Comparison of ENCODE assay signal across 9 cellular contexts in genomic region chr5:40383719-40384651, GRCh38.
DNase-seq lines count a peak whose midpoint lies in the region; ATAC-seq, FAIRE-seq and TF ChIP-seq lines count a peak whose summit lies in the region.
"Had no signal": no experiment of that assay in that cellular context is flagged by ENCODE, and none has a peak within 500 bp of the region (broad histone marks: within the 10 kb centered on the region; RNA-seq: fewer than 3 reads in every experiment).

No MANE protein-coding gene starts in this region.

- H3K27me3 Mint-ChIP-seq in astrocyte (ENCODE audit: low read depth, unreplicated experiment) = no peaks in the 10 kb centered on the region

- H3K27ac Mint-ChIP-seq in astrocyte (ENCODE audit: unreplicated experiment) = peak overlapping the region; percentile 82
- H3K27ac Mint-ChIP-seq in stimulated activated effector memory CD8-positive, alpha-beta T cell treated with anti-CD3 and anti-CD28 coated beads, Interleukin-12 subunit alpha, Interleukin-12 subunit beta, amount 100 ng/mL, for 72 hours = peak overlapping the region; percentile 79

- H3K36me3 Mint-ChIP-seq in astrocyte (ENCODE audit: low read depth, unreplicated experiment) = no peaks in the 10 kb centered on the region
- H3K36me3 Mint-ChIP-seq in stimulated activated effector memory CD8-positive, alpha-beta T cell treated with anti-CD3 and anti-CD28 coated beads, Interleukin-12 subunit alpha, Interleukin-12 subunit beta, amount 100 ng/mL, for 72 hours = no peaks in the 10 kb centered on the region

- H3K4me2 ChIP-seq in astrocyte (ENCODE audit: low read length) = peak overlapping the region; percentile 9

- H3K9me3 ChIP-seq in astrocyte (ENCODE audit: insufficient read depth, low read depth, low read length) = no peaks in the 10 kb centered on the region
- peaks cover 0 to 7% (median 0%) of the 10 kb centered on the region in 11 donors for H3K9me3 ChIP-seq in heart right ventricle

- no peaks in the 10 kb centered on the region for H3K79me2 ChIP-seq in astrocyte (ENCODE audit: insufficient read depth, low read length)

- H3K4me1 Mint-ChIP-seq in astrocyte (ENCODE audit: low read depth, unreplicated experiment) = peaks cover 51% of the 10 kb centered on the region
- H3K4me1 Mint-ChIP-seq in stimulated activated effector memory CD8-positive, alpha-beta T cell treated with anti-CD3 and anti-CD28 coated beads, Interleukin-12 subunit alpha, Interleukin-12 subunit beta, amount 100 ng/mL, for 72 hours = peaks cover 75% of the 10 kb centered on the region

- no peaks in the 10 kb centered on the region for H3K36me3 ChIP-seq in astrocyte (ENCODE audit: insufficient read depth, low read length)
- no peaks in the 10 kb centered on the region for H3K36me3 ChIP-seq in heart right ventricle

- H4K20me1 ChIP-seq in astrocyte (ENCODE audit: insufficient read depth, low read length) = no peaks in the 10 kb centered on the region

- H3K4me3 Mint-ChIP-seq in astrocyte (ENCODE audit: unreplicated experiment) = no peak overlapping the region
- peak overlapping the region; percentile 51 for H3K4me3 Mint-ChIP-seq in stimulated activated effector memory CD8-positive, alpha-beta T cell treated with anti-CD3 and anti-CD28 coated beads, Interleukin-12 subunit alpha, Interleukin-12 subunit beta, amount 100 ng/mL, for 72 hours

- no peak for FAIRE-seq in astrocyte (lab: Jason Lieb, UNC)

- H3K9ac ChIP-seq in astrocyte (ENCODE audit: low read length) = no peak overlapping the region

- TF ChIP-seq CTCF in astrocyte (IDR thresholded peaks at IDR 0.05; ENCODE audit: insufficient read depth, low read depth, low read length) = no peak
- no peak for TF ChIP-seq CTCF in heart right ventricle (IDR thresholded peaks at IDR 0.05)

- no peaks in the 10 kb centered on the region for H3K9me3 Mint-ChIP-seq in astrocyte (ENCODE audit: unreplicated experiment)
- H3K9me3 Mint-ChIP-seq in stimulated activated effector memory CD8-positive, alpha-beta T cell treated with anti-CD3 and anti-CD28 coated beads, Interleukin-12 subunit alpha, Interleukin-12 subunit beta, amount 100 ng/mL, for 72 hours = no peaks in the 10 kb centered on the region

- H3K27me3 ChIP-seq in astrocyte (ENCODE audit: insufficient read depth, low read length) (no peaks in the 10 kb centered on the region), heart right ventricle (no peaks in the 10 kb centered on the region)

- H2AFZ ChIP-seq in astrocyte (ENCODE audit: low read depth, low read length) = no peak overlapping the region

- H3K4me1 ChIP-seq in astrocyte (ENCODE audit: insufficient read depth, low read length) (peaks cover 12% of the 10 kb centered on the region), heart right ventricle (peaks cover 0 to 59% (median 7%) of the 10 kb centered on the region in 9 donors)

- intact Hi-C loops in heart right ventricle (cut with DNase I) = loop anchor here in 1 of 10 donors (10.0 kb wide), 1 partner anchor 301 kb away; no protein-coding TSS in a partner anchor

- H3K27ac ChIP-seq in astrocyte (ENCODE audit: low read depth, low read length) = peak overlapping the region; percentile 41
- peak overlapping the region in 1 of 10 donors; percentile 81 for H3K27ac ChIP-seq in heart right ventricle
- H3K27ac ChIP-seq: 22Rv1 had no signal

- ATAC-seq in HG03442 (IDR thresholded peaks at IDR 0.05; ENCODE audit: unreplicated experiment) = peak; percentile 29
- ATAC-seq in stimulated activated effector memory CD8-positive, alpha-beta T cell treated with anti-CD3 and anti-CD28 coated beads, Interleukin-12 subunit alpha, Interleukin-12 subunit beta, amount 100 ng/mL, for 72 hours = peak; percentile 84
- ATAC-seq in heart right ventricle = no peak

- DNase-seq in SKM-1 treated with dmso at 0.1 percent for 144 hours (lab: John Stamatoyannopoulos, UW; ENCODE audit: unreplicated experiment) (peak; percentile 6), SKM-1 (lab: John Stamatoyannopoulos, UW; ENCODE audit: unreplicated experiment) (no peak), astrocyte (ENCODE audit: low read depth) (peak; percentile 41), NCI-H510A (lab: John Stamatoyannopoulos, UW) (no peak), heart right ventricle (no peak)
- DNase-seq in stimulated activated effector memory CD8-positive, alpha-beta T cell treated with anti-CD3 and anti-CD28 coated beads, Interleukin-12 subunit alpha, Interleukin-12 subunit beta, amount 100 ng/mL, for 72 hours (ENCODE audit: low spot score in 2 of 2) = peak in 1 of 2 donors; percentile 60
- DNase-seq in activated effector memory CD4-positive, alpha-beta T cell treated with anti-CD3 and anti-CD28 coated beads, Interleukin-2, amount 50 U/mL, for 16 hours = no peak

- WGBS in heart right ventricle, 2 donors = 47 to 48% methylated on average over 3 of the region's 3 CpGs

- H3K4me3 ChIP-seq in astrocyte (ENCODE audit: insufficient read depth, low read depth, low read length) (no peak overlapping the region), heart right ventricle (no peak overlapping the region)

Comparison
In these comparisons a context has a peak if more than half of its experiments do, and no peak if none do; other contexts are left out.
1. DNase-seq: peak in SKM-1 treated with dmso at 0.1 percent for 144 hours (single experiment) and astrocyte (single experiment); none in SKM-1 (single experiment), NCI-H510A (single experiment), heart right ventricle (0 of 2) and activated effector memory CD4-positive, alpha-beta T cell treated with anti-CD3 and anti-CD28 coated beads, Interleukin-2, amount 50 U/mL, for 16 hours (single experiment).
2. ATAC-seq: peak in HG03442 (single experiment) and stimulated activated effector memory CD8-positive, alpha-beta T cell treated with anti-CD3 and anti-CD28 coated beads, Interleukin-12 subunit alpha, Interleukin-12 subunit beta, amount 100 ng/mL, for 72 hours (single experiment); none in heart right ventricle (0 of 8).